Comparison of ENCODE assay signal across 8 cellular contexts in genomic region chrX:23784487-23785301, GRCh38. TPM values are rescaled to one million over a fixed set of nuclear protein-coding genes. Genes with fewer than 3 reads are reported as not detected.
DNase-seq lines count a peak whose midpoint lies in the region; ATAC-seq and TF ChIP-seq lines count a peak whose summit lies in the region.

No MANE protein-coding gene starts in this region.

- H3K9me3 ChIP-seq in osteoblast (ENCODE audit: low read depth, low read length): no peaks in the 10 kb centered on the region

- peaks cover 8% of the 10 kb centered on the region for H3K79me2 ChIP-seq in osteoblast (ENCODE audit: insufficient read depth, low read length)

- H3K27ac ChIP-seq in osteoblast (ENCODE audit: low read depth, low read length): peak overlapping the region; percentile 87

- no peak overlapping the region for H2AFZ ChIP-seq in osteoblast (ENCODE audit: low read length)

- no peaks in the 10 kb centered on the region for H4K20me1 ChIP-seq in osteoblast (ENCODE audit: insufficient read depth, low read length)

- no peaks in the 10 kb centered on the region for H3K27me3 ChIP-seq in osteoblast (ENCODE audit: insufficient read depth, low read length)

- peaks cover 20% of the 10 kb centered on the region for H3K4me1 Mint-ChIP-seq in endothelial cell (ENCODE audit: unreplicated experiment)

- DNase-seq in DMS53 (lab: John Stamatoyannopoulos, UW) (peak; percentile 35), DMS53 treated with DMSO at 0.1 percent for 48 hours (lab: John Stamatoyannopoulos, UW; ENCODE audit: unreplicated experiment) (no peak), RPMI8226 (peak; percentile 24), endothelial cell (ENCODE audit: low spot score) (no peak), osteoblast (ENCODE audit: insufficient read length, low spot score, missing footprints) (peak; percentile 57), NCI-H82 (lab: John Stamatoyannopoulos, UW) (no peak), cortex of kidney (lab: John Stamatoyannopoulos, UW) (no peak)

- peak overlapping the region; percentile 77 for H3K4me2 ChIP-seq in osteoblast (ENCODE audit: insufficient read depth, low read length)

- H3K4me3 Mint-ChIP-seq in endothelial cell (ENCODE audit: unreplicated experiment): peak overlapping the region; percentile 97

- H3K36me3 Mint-ChIP-seq in endothelial cell (ENCODE audit: low read depth, unreplicated experiment): peaks cover 24% of the 10 kb centered on the region

- ATAC-seq in GM21381 (IDR thresholded peaks at IDR 0.05; ENCODE audit: unreplicated experiment): no peak

- no peaks in the 10 kb centered on the region for H3K27me3 Mint-ChIP-seq in endothelial cell (ENCODE audit: unreplicated experiment)

- H3K36me3 ChIP-seq in osteoblast (ENCODE audit: insufficient read depth, low read length): peaks cover 13% of the 10 kb centered on the region

- TF ChIP-seq CTCF in endothelial cell (IDR thresholded peaks at IDR 0.05; ENCODE audit: unreplicated experiment): no peak
- no peak for TF ChIP-seq CTCF in osteoblast (IDR thresholded peaks at IDR 0.05; ENCODE audit: extremely low read depth, low read depth, low read length)

- H3K4me3 ChIP-seq in osteoblast (ENCODE audit: insufficient read depth, low read length): peak overlapping the region; percentile 75

- no peaks in the 10 kb centered on the region for H3K9me3 Mint-ChIP-seq in endothelial cell (ENCODE audit: unreplicated experiment)

- peaks cover 3% of the 10 kb centered on the region for H3K4me1 ChIP-seq in osteoblast (ENCODE audit: insufficient read depth, low read length)

- H3K27ac Mint-ChIP-seq in endothelial cell (ENCODE audit: unreplicated experiment): no peak overlapping the region

RNA-seq across cellular contexts. Expression of gene SAT1, which starts 1.7 kb away (rescaled TPM):
- 479 TPM for total RNA-seq in endothelial cell (ENCODE audit: unreplicated experiment)
- 81.9 and 96.6 TPM in 2 replicates for total RNA-seq in osteoblast

RNA-seq across cellular contexts. Expression of gene ACOT9, which starts 41.6 kb away (rescaled TPM):
- total RNA-seq in endothelial cell (ENCODE audit: unreplicated experiment): 99.1 TPM
- total RNA-seq in osteoblast: 53.6 and 71.6 TPM in 2 replicates

Comparison
In these comparisons a context has a peak if more than half of its experiments do, and no peak if none do; other contexts are left out.
1. DNase-seq: peak in DMS53 (single experiment), RPMI8226 (single experiment) and osteoblast (single experiment); none in DMS53 treated with DMSO at 0.1 percent for 48 hours (single experiment), endothelial cell (single experiment), NCI-H82 (single experiment) and cortex of kidney (single experiment).